Comparison of ENCODE assay signal across 8 cellular contexts in the genomic region with DNA sequence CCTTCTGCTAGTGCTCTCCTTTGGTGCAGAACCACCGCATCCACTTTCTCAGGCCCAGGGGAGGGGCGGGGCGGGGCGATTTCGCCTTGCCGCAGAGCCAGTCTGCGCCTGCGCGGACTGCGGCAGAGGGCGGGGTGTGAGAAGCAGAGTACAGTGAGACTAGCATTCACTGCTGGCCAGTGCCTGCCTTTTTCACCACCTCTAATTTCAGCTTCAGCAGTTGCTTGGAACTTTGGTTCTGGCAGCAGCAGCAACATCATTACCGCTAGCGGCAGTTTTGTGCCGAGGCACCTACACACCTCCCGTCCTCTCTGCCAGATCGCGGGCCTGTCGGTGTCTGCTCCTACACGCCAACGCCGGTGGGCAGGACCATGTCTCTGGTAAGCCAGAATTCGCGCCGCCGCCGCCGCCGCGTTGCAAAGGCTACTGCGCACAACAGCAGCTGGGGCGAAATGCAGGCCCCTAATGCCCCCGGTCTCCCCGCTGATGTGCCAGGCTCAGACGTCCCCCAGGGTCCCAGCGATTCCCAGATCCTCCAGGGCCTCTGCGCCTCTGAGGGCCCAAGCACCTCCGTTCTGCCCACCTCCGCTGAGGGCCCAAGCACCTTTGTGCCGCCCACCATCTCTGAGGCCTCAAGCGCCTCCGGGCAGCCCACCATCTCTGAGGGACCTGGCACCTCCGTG. TPM values are rescaled to one million over a fixed set of nuclear protein-coding genes. Genes with fewer than 3 reads are reported as not detected.
DNase-seq lines count a peak whose midpoint lies in the region; ATAC-seq and TF ChIP-seq lines count a peak whose summit lies in the region.

Gene MAGEE1, plus strand, starts transcription at position 151 of the 683 bp plus-strand sequence. Its CDS starts 221 bp downstream, at position 372.

- no peaks in the 10 kb centered on the region for H3K36me3 ChIP-seq in CD8-positive, alpha-beta T cell (ENCODE audit: insufficient read depth, low read length)
- no peaks in the 10 kb centered on the region for H3K36me3 ChIP-seq in Panc1 (ENCODE audit: control insufficient read depth, insufficient read depth, low read length)

- peaks cover 30% of the 10 kb centered on the region for H3K4me1 ChIP-seq in CD8-positive, alpha-beta T cell (ENCODE audit: insufficient read depth, low read length)
- H3K4me1 ChIP-seq in Panc1 (ENCODE audit: control insufficient read depth, insufficient read depth, low read length): no peaks in the 10 kb centered on the region

- H3K4me1 Mint-ChIP-seq in CD8-positive, alpha-beta T cell (ENCODE audit: low read depth): peaks cover 37% of the 10 kb centered on the region

- TF ChIP-seq CTCF in CD8-positive, alpha-beta T cell (IDR thresholded peaks at IDR 0.05): no peak
- TF ChIP-seq CTCF in GM20000 (IDR thresholded peaks at IDR 0.05; ENCODE audit: extremely low read depth, missing control alignments) (no peak), Panc1 (IDR thresholded peaks at IDR 0.05) (no peak)

- in situ Hi-C loops in Panc1 (cut with HindIII; ENCODE audit: low pct_unique_long_range_greater_than_20kb, low sequenced_read_pairs): no loop called here

- peak within 1 kb of the TSS; percentile 74 for H3K4me3 ChIP-seq in CD8-positive, alpha-beta T cell (ENCODE audit: low read depth, low read length)
- peak within 1 kb of the TSS; percentile 51 to 72 for H3K4me3 ChIP-seq in Panc1 (ENCODE audit: low read depth in 2 of 2, low read length in 2 of 2)

- ATAC-seq in CD8-positive, alpha-beta T cell: peak; percentile 72
- peak; percentile 96 for ATAC-seq in Panc1

- peak within 1 kb of the TSS; percentile 91 for H3K4me3 Mint-ChIP-seq in CD8-positive, alpha-beta T cell

- H3K27ac ChIP-seq in CD8-positive, alpha-beta T cell (ENCODE audit: low read depth, low read length): peak within 1 kb of the TSS; percentile 89
- no peak within 1 kb of the TSS for H3K27ac ChIP-seq in Panc1 (ENCODE audit: low read length)

- CTCF ChIA-PET in CD8-positive, alpha-beta T cell (lab: Charles Lee): interaction anchor here (1.1 to 2.7 kb wide), 2 partner anchors 27 to 149 kb away, joined by 3 to 10 read pairs; no protein-coding TSS in a partner anchor
- CTCF ChIA-PET in Panc1 (lab: Charles Lee): no interaction called here

- no peaks in the 10 kb centered on the region for H3K9me3 Mint-ChIP-seq in CD8-positive, alpha-beta T cell

- DNase-seq in CD8-positive, alpha-beta T cell: peak; percentile 73 to 88 (median 78)
- DNase-seq in GM20000 (ENCODE audit: low spot score) (peak; percentile 67), HS-5 (ENCODE audit: low read depth) (peak; percentile 9), Panc1 (ENCODE audit: low read depth, low spot score) (no peak), germinal center (ENCODE audit: low spot score) (peak; percentile 75), nucleus accumbens (lab: John Stamatoyannopoulos, UW) (peak in 54 of 56 donors; percentile 4 to 85 (median 63)), superior temporal gyrus (ENCODE audit: extremely low spot score) (peak; percentile 79)
- peak; percentile 82 for DNase-seq in activated naive CD4-positive, alpha-beta T cell treated with Interleukin-2 at 50 U/mL for 16 hours

- no peaks in the 10 kb centered on the region for H3K27me3 ChIP-seq in CD8-positive, alpha-beta T cell (ENCODE audit: insufficient read depth, low read length)
- no peaks in the 10 kb centered on the region for H3K27me3 ChIP-seq in Panc1 (ENCODE audit: control insufficient read depth, insufficient read depth, low read length)

- no peaks in the 10 kb centered on the region for H3K36me3 Mint-ChIP-seq in CD8-positive, alpha-beta T cell

- no peaks in the 10 kb centered on the region for H3K9me3 ChIP-seq in CD8-positive, alpha-beta T cell (ENCODE audit: low read length)
- H3K9me3 ChIP-seq in Panc1 (ENCODE audit: control insufficient read depth, insufficient read depth, low read depth, low read length): no peaks in the 10 kb centered on the region

- BruUV-seq in Panc1 (replicated peaks; lab: Mats Ljungman, UMichigan): no TSS peak

- POLR2A ChIA-PET in CD8-positive, alpha-beta T cell (lab: Charles Lee): no interaction called here
- POLR2A ChIA-PET in Panc1 (lab: Charles Lee): interaction anchor here (0.5 kb wide), 1 partner anchor 254 kb away, joined by 11 read pairs; no protein-coding TSS in a partner anchor

- H3K27me3 Mint-ChIP-seq in CD8-positive, alpha-beta T cell (ENCODE audit: low read depth): no peaks in the 10 kb centered on the region

- peak within 1 kb of the TSS; percentile 93 for H3K27ac Mint-ChIP-seq in CD8-positive, alpha-beta T cell

- intact Hi-C loops in CD8-positive, alpha-beta T cell (cut with DNase I, micrococcal nuclease): loop anchor here (2.0 to 5.0 kb wide), 3 partner anchors 27 to 1470 kb away; partner anchors contain the start of genes COX7B (in 2 of the 2), MAGT1 (in 2 of the 2) and PBDC1 (in 2 of the 2)
- intact Hi-C loops in Panc1 (cut with micrococcal nuclease; ENCODE audit: unreplicated experiment): no loop called here

RNA-seq across cellular contexts. Expression of gene MAGEE1, which starts in this region (rescaled TPM):
- 10 to 100 TPM; 11.4 to 14.1 TPM for total RNA-seq in CD8-positive, alpha-beta T cell
- 1.6 TPM for total RNA-seq in Panc1 (2021; ENCODE audit: unreplicated experiment)
- polyA plus RNA-seq in Panc1 (2012; ENCODE audit: insufficient read length): 2.1 TPM
